26 cellular contexts compared by ENCODE assay signal in the genomic region with DNA sequence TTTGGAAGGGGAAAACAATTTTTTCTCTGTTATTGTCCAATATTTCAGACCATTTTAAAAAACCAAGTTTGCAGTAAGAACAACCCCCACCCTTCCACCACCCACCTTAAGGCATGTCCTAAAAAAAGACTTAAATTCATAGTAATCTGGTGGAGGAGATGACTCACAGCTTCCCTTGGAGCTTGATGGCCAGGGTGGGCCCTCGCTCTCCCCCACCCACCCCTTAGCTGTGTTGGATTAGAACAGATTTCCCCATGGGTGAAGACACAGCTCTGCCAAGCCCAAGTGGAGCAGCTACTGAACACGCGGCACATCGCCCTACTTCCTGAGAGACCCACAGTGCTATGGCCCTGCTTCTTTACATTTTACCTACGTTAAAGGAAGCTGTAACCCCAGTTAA.
DNase-seq lines count a peak whose midpoint lies in the region; ATAC-seq, FAIRE-seq and TF ChIP-seq lines count a peak whose summit lies in the region.
"Had no signal": no experiment of that assay in that cellular context is flagged by ENCODE, and none has a peak within 500 bp of the region (broad histone marks: within the 10 kb centered on the region; RNA-seq: fewer than 3 reads in every experiment).

No MANE protein-coding gene starts in this region.

- H3K27me3 ChIP-seq in GM23248 (replicated peaks; ENCODE audit: insufficient read depth) (no peaks in the 10 kb centered on the region), endothelial cell of umbilical vein (ENCODE audit: control insufficient read depth in 2 of 2, insufficient read depth in 2 of 2, low read length in 2 of 2) (no peaks in the 10 kb centered on the region), gastrocnemius medialis (no peaks in the 10 kb centered on the region), vagina (no peaks in the 10 kb centered on the region)
- H3K27me3 ChIP-seq: Peyer's patch, stomach had no signal

- DNase-seq in GM23248 = peak; percentile 46
- peak; percentile 31 for DNase-seq in activated naive CD8-positive, alpha-beta T cell treated with anti-CD3 and anti-CD28 coated beads, Interleukin-2, amount 50 U/mL, for 24 hours
- peak; percentile 31 for DNase-seq in endothelial cell of umbilical vein (ENCODE audit: low read depth, low spot score)
- no peak for DNase-seq in gastrocnemius medialis
- no peak for DNase-seq in vagina (ENCODE audit: extremely low spot score in 2 of 2)
- no peak for DNase-seq in left lobe of liver (ENCODE audit: low spot score)
- no peak for DNase-seq in NCI-H226
- no peak for DNase-seq in NCI-H146 treated with DMSO at 0.1 percent for 48 hours (lab: John Stamatoyannopoulos, UW; ENCODE audit: unreplicated experiment)
- DNase-seq: activated CD4-positive, alpha-beta memory T cell treated with anti-CD3 and anti-CD28 coated beads, Interleukin-2, amount 10 ng/mL, durations not matched to agents 7 days and 5 days; activated naive CD4-positive, alpha-beta T cell treated with anti-CD3 and anti-CD28 coated beads, Interleukin-2, amount 50 U/mL, for 16 hours; activated T-cell treated with anti-CD3 and anti-CD28 coated beads, Interleukin-2, amount 50 U/mL, for 4 hours; DMS79; glutamatergic neuron; left colon; NCI-H2029; Peyer's patch; stimulated activated CD4-positive, alpha-beta T cell treated with anti-CD3 and anti-CD28 coated beads, Interleukin-4, amount 100 ng/mL, for 1 hour; stomach had no signal

- H3K9me2 ChIP-seq in GM23248 (ENCODE audit: insufficient read depth) = no peaks in the 10 kb centered on the region

- no peaks in the 10 kb centered on the region for H4K20me1 ChIP-seq in GM23248 (ENCODE audit: insufficient read depth)
- H4K20me1 ChIP-seq in endothelial cell of umbilical vein (replicated peaks; ENCODE audit: control insufficient read depth, extremely low read depth, insufficient read depth, low read length) = no peaks in the 10 kb centered on the region

- FAIRE-seq in endothelial cell of umbilical vein (lab: Jason Lieb, UNC) = peak; percentile 57

- intact Hi-C loops in endothelial cell of umbilical vein (cut with micrococcal nuclease) = no loop called here
- intact Hi-C loops in gastrocnemius medialis (cut with DNase I; ENCODE audit: low total_unique reads) = no loop called here
- intact Hi-C loops in vagina (cut with DNase I) = no loop called here

- no peak overlapping the region for H3K9ac ChIP-seq in GM23248
- no peak overlapping the region for H3K9ac ChIP-seq in endothelial cell of umbilical vein (replicated peaks; ENCODE audit: extremely low read depth, insufficient read depth, low read length)
- H3K9ac ChIP-seq: KMS-11 had no signal

- no peaks in the 10 kb centered on the region for H3K9me3 ChIP-seq in GM23248 (ENCODE audit: low read depth)
- no peaks in the 10 kb centered on the region for H3K9me3 ChIP-seq in endothelial cell of umbilical vein (replicated peaks; ENCODE audit: control insufficient read depth, insufficient read depth, low read length)
- no peaks in the 10 kb centered on the region for H3K9me3 ChIP-seq in gastrocnemius medialis
- no peaks in the 10 kb centered on the region for H3K9me3 ChIP-seq in vagina
- H3K9me3 ChIP-seq: Peyer's patch, stomach had no signal

- H3K27me3 Mint-ChIP-seq in activated naive CD8-positive, alpha-beta T cell treated with anti-CD3 and anti-CD28 coated beads, Interleukin-2, amount 50 U/mL, for 24 hours = no peaks in the 10 kb centered on the region
- H3K27me3 Mint-ChIP-seq: type B pancreatic cell had no signal

- H3K9me3 Mint-ChIP-seq in activated naive CD8-positive, alpha-beta T cell treated with anti-CD3 and anti-CD28 coated beads, Interleukin-2, amount 50 U/mL, for 24 hours = no peaks in the 10 kb centered on the region
- H3K9me3 Mint-ChIP-seq: activated CD4-positive, alpha-beta memory T cell treated with anti-CD3 and anti-CD28 coated beads, Interleukin-2, amount 10 ng/mL, durations not matched to agents 7 days and 5 days; activated T-cell treated with anti-CD3 and anti-CD28 coated beads, Interleukin-2, amount 50 U/mL, for 4 hours; brain; dendritic cell treated with granulocyte-macrophage colony-stimulating factor and Interleukin-4, amounts not matched to agents 40 ng/mL and 50 ng/mL, for 4 days; nephron; type B pancreatic cell; WTC11 had no signal

- H3K36me3 ChIP-seq in GM23248 (ENCODE audit: low read depth) (peaks cover 13% of the 10 kb centered on the region; the same call in 1 of the 2 replicates), endothelial cell of umbilical vein (ENCODE audit: control insufficient read depth in 2 of 2, extremely low read depth in 1 of 2, insufficient read depth in 2 of 2, low read length in 2 of 2) (peaks cover 15 to 44% of the 10 kb centered on the region in 2 experiments), gastrocnemius medialis (peaks cover 0 to 37% of the 10 kb centered on the region in 2 donors), vagina (peaks cover 0 to 24% of the 10 kb centered on the region in 2 donors)

- TF ChIP-seq POLR2A in endothelial cell of umbilical vein (IDR thresholded peaks at IDR 0.05; ENCODE audit: low read depth, low read length) = no peak
- TF ChIP-seq POLR2A in gastrocnemius medialis (IDR thresholded peaks at IDR 0.05) = no peak
- no peak for TF ChIP-seq POLR2A in vagina (IDR thresholded peaks at IDR 0.05)

- H3K4me2 ChIP-seq in GM23248 (ENCODE audit: unreplicated experiment) = no peak overlapping the region
- no peak overlapping the region for H3K4me2 ChIP-seq in endothelial cell of umbilical vein (ENCODE audit: insufficient read depth, low read length)
- H3K4me2 ChIP-seq: KMS-11 had no signal

- peaks cover 9% of the 10 kb centered on the region for H3K4me1 ChIP-seq in GM23248 (ENCODE audit: insufficient read depth)
- peaks cover 18% of the 10 kb centered on the region for H3K4me1 ChIP-seq in endothelial cell of umbilical vein (ENCODE audit: control insufficient read depth, extremely low read depth, insufficient read depth, low read length)
- peaks cover 13 to 17% of the 10 kb centered on the region in 2 donors for H3K4me1 ChIP-seq in gastrocnemius medialis
- H3K4me1 ChIP-seq in vagina = peaks cover 11% of the 10 kb centered on the region
- H3K4me1 ChIP-seq: Peyer's patch had no signal

- POLR2A ChIA-PET in endothelial cell of umbilical vein (lab: Charles Lee) = no interaction called here

- peak overlapping the region; percentile 94 for H3K27ac Mint-ChIP-seq in activated naive CD8-positive, alpha-beta T cell treated with anti-CD3 and anti-CD28 coated beads, Interleukin-2, amount 50 U/mL, for 24 hours
- H3K27ac Mint-ChIP-seq: activated CD4-positive, alpha-beta memory T cell treated with anti-CD3 and anti-CD28 coated beads, Interleukin-2, amount 10 ng/mL, durations not matched to agents 7 days and 5 days; dendritic cell treated with granulocyte-macrophage colony-stimulating factor and Interleukin-4, amounts not matched to agents 40 ng/mL and 50 ng/mL, for 4 days; nephron; progenitor cell of endocrine pancreas; type B pancreatic cell had no signal

- ATAC-seq in activated naive CD8-positive, alpha-beta T cell treated with anti-CD3 and anti-CD28 coated beads, Interleukin-2, amount 50 U/mL, for 24 hours = peak; percentile 63
- ATAC-seq in gastrocnemius medialis (no peak), left lobe of liver (no peak)
- ATAC-seq: activated T-cell treated with anti-CD3 and anti-CD28 coated beads, Interleukin-2, amount 50 U/mL, for 4 hours; left colon; WTC11 had no signal

- H3K4me3 Mint-ChIP-seq in activated naive CD8-positive, alpha-beta T cell treated with anti-CD3 and anti-CD28 coated beads, Interleukin-2, amount 50 U/mL, for 24 hours = peak overlapping the region; percentile 43
- H3K4me3 Mint-ChIP-seq: activated CD4-positive, alpha-beta memory T cell treated with anti-CD3 and anti-CD28 coated beads, Interleukin-2, amount 10 ng/mL, durations not matched to agents 7 days and 5 days; activated T-cell treated with anti-CD3 and anti-CD28 coated beads, Interleukin-2, amount 50 U/mL, for 4 hours; brain; dendritic cell treated with granulocyte-macrophage colony-stimulating factor and Interleukin-4, amounts not matched to agents 40 ng/mL and 50 ng/mL, for 4 days; nephron; type B pancreatic cell; WTC11 had no signal

- H3K27ac ChIP-seq in GM23248 (no peak overlapping the region), endothelial cell of umbilical vein (ENCODE audit: insufficient read depth, low read depth, low read length) (no peak overlapping the region), gastrocnemius medialis (peak overlapping the region in 3 of 4 donors; percentile 21 to 56 (median 37)), vagina (no peak overlapping the region)
- H3K27ac ChIP-seq: epithelial cell of prostate, KMS-11, Peyer's patch, stomach had no signal

- H2AFZ ChIP-seq in GM23248 = no peak overlapping the region
- no peak overlapping the region for H2AFZ ChIP-seq in endothelial cell of umbilical vein (ENCODE audit: low read depth, low read length)

- TF ChIP-seq CTCF in endothelial cell of umbilical vein (IDR thresholded peaks at IDR 0.05; ENCODE audit: extremely low read depth in 1 of 2, insufficient read depth in 1 of 2, low read depth in 1 of 2, low read length in 2 of 2) (no peak), gastrocnemius medialis (IDR thresholded peaks at IDR 0.05 in 4 of 5, conservative IDR thresholded peaks at IDR 0.05 in 1 of 5) (no peak), vagina (IDR thresholded peaks at IDR 0.05) (no peak)

- H3F3A ChIP-seq in GM23248 (ENCODE audit: insufficient read depth) = no peaks in the 10 kb centered on the region

- in situ Hi-C loops in GM23248 (cut with MboI) = no loop called here
- in situ Hi-C loops in gastrocnemius medialis (cut with MboI; ENCODE audit: low sequenced_read_pairs in 4 of 4) = no loop called here

- H3K36me3 Mint-ChIP-seq in activated naive CD8-positive, alpha-beta T cell treated with anti-CD3 and anti-CD28 coated beads, Interleukin-2, amount 50 U/mL, for 24 hours (ENCODE audit: low read depth) = peaks cover 24% of the 10 kb centered on the region
- H3K36me3 Mint-ChIP-seq: WTC11 had no signal

- no peaks in the 10 kb centered on the region for H3K79me2 ChIP-seq in GM23248 (ENCODE audit: insufficient read depth)
- H3K79me2 ChIP-seq in endothelial cell of umbilical vein (ENCODE audit: control insufficient read depth, insufficient read depth, low read length) = no peaks in the 10 kb centered on the region

- peaks cover 54% of the 10 kb centered on the region for H3K4me1 Mint-ChIP-seq in activated naive CD8-positive, alpha-beta T cell treated with anti-CD3 and anti-CD28 coated beads, Interleukin-2, amount 50 U/mL, for 24 hours
- H3K4me1 Mint-ChIP-seq: nephron, WTC11 had no signal

- BruUV-seq in endothelial cell of umbilical vein (replicated peaks; lab: Mats Ljungman, UMichigan) = no TSS peak

- 54 to 56% methylated on average over 5 of the region's 5 CpGs for WGBS in GM23248 (ENCODE audit: low coverage in 1 of 2, low lambda C conversion rate in 2 of 2, missing lambda C conversion rate in 2 of 2), 2 experiments

- dilution Hi-C loops in endothelial cell of umbilical vein (cut with MboI; ENCODE audit: extremely low pct_ligation_motif_present, low sequenced_read_pairs) = no loop called here

- CTCF ChIA-PET in endothelial cell of umbilical vein (lab: Charles Lee) = interaction anchor here (0.7 to 1.3 kb wide), 4 partner anchors 11 to 198 kb away, joined by 3 to 5 read pairs (median 3); no protein-coding TSS in a partner anchor

- no peak overlapping the region for H3K4me3 ChIP-seq in GM23248
- no peak overlapping the region for H3K4me3 ChIP-seq in endothelial cell of umbilical vein (replicated peaks in 1 of 3; ENCODE audit: insufficient read depth in 1 of 3, low read depth in 1 of 3, low read length in 3 of 3)
- H3K4me3 ChIP-seq in gastrocnemius medialis = no peak overlapping the region
- H3K4me3 ChIP-seq in vagina = no peak overlapping the region
- H3K4me3 ChIP-seq: Peyer's patch, stomach had no signal

- no peaks in the 10 kb centered on the region for H3K9me1 ChIP-seq in endothelial cell of umbilical vein (replicated peaks; ENCODE audit: control insufficient read depth, extremely low read depth, insufficient read depth, low read length)

Comparison
In these comparisons a context has a peak if more than half of its experiments do, and no peak if none do; other contexts are left out.
1. DNase-seq: peak in GM23248 (single experiment), activated naive CD8-positive, alpha-beta T cell treated with anti-CD3 and anti-CD28 coated beads, Interleukin-2, amount 50 U/mL, for 24 hours (single experiment) and endothelial cell of umbilical vein (single experiment); none in gastrocnemius medialis (0 of 2), vagina (0 of 2), left lobe of liver (single experiment), NCI-H226 (single experiment) and NCI-H146 treated with DMSO at 0.1 percent for 48 hours (single experiment).
2. H3K27ac ChIP-seq: peak in gastrocnemius medialis (3 of 4); none in GM23248 (single experiment), endothelial cell of umbilical vein (single experiment) and vagina (single experiment).